Comparison of ENCODE assay signal across 10 cellular contexts in the genomic region with DNA sequence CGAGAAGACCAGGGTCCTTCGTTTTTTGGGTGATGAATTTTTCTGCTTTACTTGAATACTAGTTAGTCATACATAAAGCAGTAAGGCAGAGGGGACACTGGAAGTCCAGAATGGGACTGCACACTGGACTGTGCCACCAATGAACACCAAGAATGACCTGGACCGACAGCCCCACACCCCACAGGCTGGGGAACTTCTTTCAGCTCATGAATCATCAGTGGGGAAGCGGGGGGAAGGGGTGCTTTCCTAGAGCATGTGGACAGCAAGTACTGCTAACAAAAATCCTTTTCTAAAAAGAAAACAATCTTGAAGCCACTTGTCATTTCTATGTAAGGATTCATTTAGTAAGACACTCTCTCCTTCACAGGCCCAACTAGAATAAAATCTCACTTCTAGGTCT.
DNase-seq lines count a peak whose midpoint lies in the region; ATAC-seq and TF ChIP-seq lines count a peak whose summit lies in the region.
"Had no signal": no experiment of that assay in that cellular context is flagged by ENCODE, and none has a peak within 500 bp of the region (broad histone marks: within the 10 kb centered on the region; RNA-seq: fewer than 3 reads in every experiment).

No MANE protein-coding gene starts in this region.

- POLR2A ChIA-PET in activated CD4-positive, alpha-beta memory T cell treated with anti-CD3 and anti-CD28 coated beads, Interleukin-2, amount 10 ng/mL, durations not matched to agents 7 days and 5 days (lab: Charles Lee), result no interaction called here
- POLR2A ChIA-PET in HEK293T (lab: Yijun Ruan, JAX), result no interaction called here

- no peaks in the 10 kb centered on the region for H3K9me3 ChIP-seq in ascending aorta
- H3K9me3 ChIP-seq: pancreas had no signal

- H3K36me3 Mint-ChIP-seq in activated CD4-positive, alpha-beta memory T cell treated with anti-CD3 and anti-CD28 coated beads, Interleukin-2, amount 10 ng/mL, durations not matched to agents 7 days and 5 days (ENCODE audit: low read depth), result no peaks in the 10 kb centered on the region

- H3K27ac ChIP-seq in ascending aorta, result no peak overlapping the region
- H3K27ac ChIP-seq: pancreas had no signal

- no peaks in the 10 kb centered on the region for H3K27me3 Mint-ChIP-seq in activated CD4-positive, alpha-beta memory T cell treated with anti-CD3 and anti-CD28 coated beads, Interleukin-2, amount 10 ng/mL, durations not matched to agents 7 days and 5 days

- H3K27ac Mint-ChIP-seq in activated CD4-positive, alpha-beta memory T cell treated with anti-CD3 and anti-CD28 coated beads, Interleukin-2, amount 10 ng/mL, durations not matched to agents 7 days and 5 days, result peak overlapping the region; percentile 21

- CTCF ChIA-PET in activated CD4-positive, alpha-beta memory T cell treated with anti-CD3 and anti-CD28 coated beads, Interleukin-2, amount 10 ng/mL, durations not matched to agents 7 days and 5 days (lab: Charles Lee), result interaction anchor here (1.6 kb wide), 1 partner anchor 20 kb away, joined by 5 read pairs; no protein-coding TSS in a partner anchor
- CTCF ChIA-PET in HEK293T (lab: Yijun Ruan, JAX), result no interaction called here

- peaks cover 46% of the 10 kb centered on the region for H3K4me1 Mint-ChIP-seq in activated CD4-positive, alpha-beta memory T cell treated with anti-CD3 and anti-CD28 coated beads, Interleukin-2, amount 10 ng/mL, durations not matched to agents 7 days and 5 days

- intact Hi-C loops in ascending aorta (cut with DNase I), result no loop called here

- H3K4me3 Mint-ChIP-seq in activated CD4-positive, alpha-beta memory T cell treated with anti-CD3 and anti-CD28 coated beads, Interleukin-2, amount 10 ng/mL, durations not matched to agents 7 days and 5 days, result no peak overlapping the region
- H3K4me3 Mint-ChIP-seq: GM23338 had no signal

- no peaks in the 10 kb centered on the region for H3K36me3 ChIP-seq in ascending aorta
- H3K36me3 ChIP-seq: pancreas had no signal

- ATAC-seq in GM18520 (IDR thresholded peaks at IDR 0.05; ENCODE audit: unreplicated experiment) (peak; percentile 28), HG03039 (IDR thresholded peaks at IDR 0.05; ENCODE audit: unreplicated experiment) (no peak), HG02798 (IDR thresholded peaks at IDR 0.05; ENCODE audit: poor library complexity, unreplicated experiment) (no peak)
- ATAC-seq: pancreas had no signal

- no peaks in the 10 kb centered on the region for H3K27me3 ChIP-seq in ascending aorta
- H3K27me3 ChIP-seq: pancreas had no signal

- no peaks in the 10 kb centered on the region for H3K9me3 Mint-ChIP-seq in activated CD4-positive, alpha-beta memory T cell treated with anti-CD3 and anti-CD28 coated beads, Interleukin-2, amount 10 ng/mL, durations not matched to agents 7 days and 5 days
- H3K9me3 Mint-ChIP-seq: GM23338 had no signal

- no peak overlapping the region for H3K4me3 ChIP-seq in ascending aorta
- H3K4me3 ChIP-seq: GM23338, pancreas had no signal

- no peak for TF ChIP-seq CTCF in ascending aorta (IDR thresholded peaks at IDR 0.05)

- DNase-seq in AG08395 (ENCODE audit: low spot score) (peak; percentile 47), kidney tubule cell (ENCODE audit: low spot score) (peak; percentile 38), HEK293T (ENCODE audit: extremely low spot score) (no peak), ascending aorta (ENCODE audit: low spot score in 2 of 2) (no peak)
- DNase-seq in activated CD4-positive, alpha-beta memory T cell treated with anti-CD3 and anti-CD28 coated beads, Interleukin-2, amount 10 ng/mL, durations not matched to agents 7 days and 5 days, result peak; percentile 31
- DNase-seq: pancreas had no signal

- no peaks in the 10 kb centered on the region for H3K4me1 ChIP-seq in ascending aorta
- H3K4me1 ChIP-seq: pancreas had no signal

TF ChIP-seq in HEK293T, 16 proteins besides CTCF, POLR2A, EP300 and RAD21:
- TF ChIP-seq PKNOX1 (IDR thresholded peaks at IDR 0.05), result no peak

Comparison
In these comparisons a context has a peak if more than half of its experiments do, and no peak if none do; other contexts are left out.
1. DNase-seq: peak in AG08395 (single experiment), activated CD4-positive, alpha-beta memory T cell treated with anti-CD3 and anti-CD28 coated beads, Interleukin-2, amount 10 ng/mL, durations not matched to agents 7 days and 5 days (single experiment) and kidney tubule cell (single experiment); none in HEK293T (single experiment) and ascending aorta (0 of 2).